In the genomic region with DNA sequence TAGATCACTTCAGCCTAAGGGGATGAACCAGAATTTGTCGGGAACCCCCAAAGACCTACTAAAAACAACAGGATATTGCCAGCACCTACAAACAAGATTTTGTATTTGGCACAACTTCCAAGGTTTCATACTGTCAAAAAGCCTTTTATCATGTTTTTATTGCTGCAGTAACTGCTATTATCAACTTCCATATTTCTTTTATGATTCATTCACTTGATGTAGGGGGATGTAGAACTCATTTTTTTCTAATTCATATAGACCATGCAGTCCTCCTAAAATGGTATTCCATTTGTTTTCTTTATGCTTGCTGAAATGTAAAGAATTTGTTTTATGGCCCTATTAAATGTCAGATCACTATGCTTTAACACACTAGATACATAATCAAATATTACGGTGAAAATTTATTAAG, we compare ENCODE assay signal across 26 cellular contexts. TPM values are rescaled to one million over a fixed set of nuclear protein-coding genes. Genes with fewer than 3 reads are reported as not detected.
DNase-seq lines count a peak whose midpoint lies in the region; ATAC-seq, FAIRE-seq and TF ChIP-seq lines count a peak whose summit lies in the region.
"Had no signal": no experiment of that assay in that cellular context is flagged by ENCODE, and none has a peak within 500 bp of the region (broad histone marks: within the 10 kb centered on the region; RNA-seq: fewer than 3 reads in every experiment).

No MANE protein-coding gene starts in this region.

- no peak overlapping the region for H2AFZ ChIP-seq in HCT116 (ENCODE audit: low read depth, low read length, poor library complexity, severe bottlenecking)
- H2AFZ ChIP-seq in PC-3 (ENCODE audit: low read length): no peak overlapping the region
- H2AFZ ChIP-seq in keratinocyte (ENCODE audit: control insufficient read depth, low read length): peak overlapping the region; percentile 83

- no peaks in the 10 kb centered on the region for H3K9me1 ChIP-seq in keratinocyte (ENCODE audit: control insufficient read depth, extremely low read depth, insufficient read depth, low read length)

- RAD21 ChIA-PET in HCT116 (lab: Charles Lee; ENCODE audit: low non-redundant PET in 1 of 2, low total read pairs in 2 of 2, uncharacterized antibody in 2 of 2, unreplicated experiment in 2 of 2): no interaction called here

- H3K9me3 ChIP-seq in A549 (no peaks in the 10 kb centered on the region), HCT116 (ENCODE audit: control insufficient read depth in 1 of 2, insufficient read depth in 1 of 2, low read depth in 1 of 2, low read length in 2 of 2) (no peaks in the 10 kb centered on the region), PC-3 (ENCODE audit: low read length) (no peaks in the 10 kb centered on the region), keratinocyte (ENCODE audit: control insufficient read depth, low read depth, low read length) (no peaks in the 10 kb centered on the region), adrenal gland (replicated peaks in 1 of 3) (no peaks in the 10 kb centered on the region)
- H3K9me3 ChIP-seq: MG63, Peyer's patch had no signal

- 33% methylated on average over 2 of the region's 2 CpGs for WGBS in A549 (ENCODE audit: missing lambda C conversion rate)
- WGBS in adrenal gland, 4 donors: 57 to 66% (median 64%) methylated on average over 2 of the region's 2 CpGs

- TF ChIP-seq CTCF in A549 (IDR thresholded peaks at IDR 0.05): no peak
- TF ChIP-seq CTCF in HCT116 (IDR thresholded peaks at IDR 0.05 in 2 of 3, conservative IDR thresholded peaks at IDR 0.05 in 1 of 3; ENCODE audit: borderline replicate concordance in 1 of 3, insufficient read depth in 1 of 3, low read depth in 2 of 3, low read length in 2 of 3): no peak
- TF ChIP-seq CTCF in PC-3 (conservative IDR thresholded peaks at IDR 0.05; ENCODE audit: low read depth, low read length): no peak
- TF ChIP-seq CTCF in keratinocyte (optimal IDR thresholded peaks at IDR 0.05 in 1 of 3, IDR thresholded peaks at IDR 0.05 in 1 of 3, conservative IDR thresholded peaks at IDR 0.05 in 1 of 3; ENCODE audit: extremely low read depth in 1 of 3, insufficient read depth in 2 of 3, low read length in 3 of 3): no peak
- no peak for TF ChIP-seq CTCF in adrenal gland (IDR thresholded peaks at IDR 0.05)

- no peak overlapping the region for H3K27ac ChIP-seq in A549
- peak overlapping the region; percentile 96; the same call in 1 of the 2 replicates for H3K27ac ChIP-seq in HCT116 (ENCODE audit: low read depth, low read length)
- H3K27ac ChIP-seq in PC-3 (ENCODE audit: low read length): no peak overlapping the region
- no peak overlapping the region for H3K27ac ChIP-seq in keratinocyte (ENCODE audit: control insufficient read depth, insufficient read depth, low read length)
- H3K27ac ChIP-seq in adrenal gland: no peak overlapping the region
- H3K27ac ChIP-seq: Peyer's patch had no signal

- 0 out of 4 replicates have a peak, but pooled peaks cover 0 to 2% of the 10 kb centered on the region in 2 experiments for H3K36me3 ChIP-seq in HCT116 (ENCODE audit: control insufficient read depth in 1 of 2, insufficient read depth in 2 of 2, low read length in 2 of 2)
- no peaks in the 10 kb centered on the region for H3K36me3 ChIP-seq in PC-3 (ENCODE audit: low read depth, low read length)
- no peaks in the 10 kb centered on the region for H3K36me3 ChIP-seq in keratinocyte (ENCODE audit: control insufficient read depth in 2 of 2, extremely low read depth in 1 of 2, insufficient read depth in 2 of 2, low read length in 2 of 2)
- H3K36me3 ChIP-seq in adrenal gland (replicated peaks in 1 of 2): no peaks in the 10 kb centered on the region
- H3K36me3 ChIP-seq: MG63, Peyer's patch had no signal

- H3K9ac ChIP-seq in HCT116 (ENCODE audit: low read length) (peak overlapping the region; percentile 59), PC-3 (ENCODE audit: low read length) (no peak overlapping the region), keratinocyte (ENCODE audit: control insufficient read depth, extremely low read depth, insufficient read depth, low read length) (no peak overlapping the region)

- no peak for TF ChIP-seq EP300 in A549 (IDR thresholded peaks at IDR 0.05)

- H3K4me2 ChIP-seq in A549: no peak overlapping the region
- peak overlapping the region; percentile 69 for H3K4me2 ChIP-seq in HCT116 (ENCODE audit: low read length)
- peak overlapping the region; percentile 16; the same call in 1 of the 2 replicates for H3K4me2 ChIP-seq in PC-3 (ENCODE audit: low read length)
- H3K4me2 ChIP-seq in keratinocyte (ENCODE audit: control insufficient read depth, extremely low read depth, insufficient read depth, low read depth, low read length): peak overlapping the region; percentile 60

- H3F3A ChIP-seq in PC-3 (ENCODE audit: low read length, unreplicated experiment): no peaks in the 10 kb centered on the region

- POLR2A ChIA-PET in A549 (lab: Yijun Ruan, JAX): no interaction called here
- POLR2A ChIA-PET in HCT116 (lab: Charles Lee): no interaction called here
- POLR2A ChIA-PET in PC-3 (lab: Charles Lee; ENCODE audit: unreplicated experiment): no interaction called here
- POLR2A ChIA-PET in activated CD4-positive, alpha-beta memory T cell treated with anti-CD3 and anti-CD28 coated beads for 36 hours (lab: Charles Lee): no interaction called here

- no peak overlapping the region for H3K27ac Mint-ChIP-seq in activated CD4-positive, alpha-beta memory T cell treated with anti-CD3 and anti-CD28 coated beads for 36 hours
- H3K27ac Mint-ChIP-seq: B cell, CD14-positive monocyte, IgD-negative memory B cell had no signal

- TF ChIP-seq POLR2A in A549 (IDR thresholded peaks at IDR 0.05; ENCODE audit: low read length) (no peak), HCT116 (IDR thresholded peaks at IDR 0.05; ENCODE audit: borderline replicate concordance, extremely low read depth, insufficient read depth, insufficient read length) (no peak), adrenal gland (IDR thresholded peaks at IDR 0.05) (no peak)

- FAIRE-seq in A549 (lab: Jason Lieb, UNC): peak; percentile 36
- no peak for FAIRE-seq in keratinocyte (lab: Jason Lieb, UNC)
- FAIRE-seq: GM12891 had no signal

- H3K4me1 Mint-ChIP-seq in activated CD4-positive, alpha-beta memory T cell treated with anti-CD3 and anti-CD28 coated beads for 36 hours (ENCODE audit: low read depth): no peaks in the 10 kb centered on the region
- H3K4me1 Mint-ChIP-seq: CD14-positive monocyte had no signal

- H3K4me3 Mint-ChIP-seq in activated CD4-positive, alpha-beta memory T cell treated with anti-CD3 and anti-CD28 coated beads for 36 hours: no peak overlapping the region
- H3K4me3 Mint-ChIP-seq: B cell, CD14-positive monocyte, IgD-negative memory B cell had no signal

- no peaks in the 10 kb centered on the region for H3K36me3 Mint-ChIP-seq in activated CD4-positive, alpha-beta memory T cell treated with anti-CD3 and anti-CD28 coated beads for 36 hours
- H3K36me3 Mint-ChIP-seq: CD14-positive monocyte had no signal

- DNase-seq in A549 (ENCODE audit: low read depth in 1 of 2, low spot score in 1 of 2) (no peak), HCT116 (ENCODE audit: low read depth, low spot score) (peak; percentile 91), PC-3 (peak; percentile 38), keratinocyte (ENCODE audit: low read depth, low spot score) (no peak), adrenal gland (no peak), foreskin melanocyte (no peak)
- DNase-seq in activated CD4-positive, alpha-beta memory T cell treated with anti-CD3 and anti-CD28 coated beads for 36 hours: no peak
- DNase-seq: DMS53; GOT3; HCEC 1CT; Karpas-422; MG63; NCI-H1417; NCI-H187; NCI-H2107; NCI-H2227 treated with DMSO at 0.1 percent for 48 hours; NCI-H510A treated with DMSO at 0.1 percent for 48 hours; NCI-H774; NK-92 treated with Interleukin-12 subunit alpha and Interleukin-12 subunit beta, amount 100 ng/mL, for 24 hours; Peyer's patch; T-helper 1 cell had no signal

- CTCF ChIA-PET in A549 (lab: Yijun Ruan, JAX): no interaction called here
- CTCF ChIA-PET in HCT116 (lab: Charles Lee): no interaction called here
- CTCF ChIA-PET in PC-3 (lab: Charles Lee): no interaction called here
- CTCF ChIA-PET in activated CD4-positive, alpha-beta memory T cell treated with anti-CD3 and anti-CD28 coated beads for 36 hours (lab: Charles Lee): no interaction called here

- BruUV-seq in HCT116 (replicated peaks; lab: Mats Ljungman, UMichigan): no TSS peak
- no TSS peak for BruUV-seq in PC-3 (replicated peaks; lab: Mats Ljungman, UMichigan)

- H4K20me1 ChIP-seq in HCT116 (ENCODE audit: insufficient read depth) (no peaks in the 10 kb centered on the region), PC-3 (ENCODE audit: low read length) (no peaks in the 10 kb centered on the region), keratinocyte (ENCODE audit: control insufficient read depth, extremely low read depth, insufficient read depth, low read length) (no peaks in the 10 kb centered on the region)

- no peaks in the 10 kb centered on the region for H3K4me1 ChIP-seq in A549
- peaks cover 66 to 88% of the 10 kb centered on the region in 2 experiments for H3K4me1 ChIP-seq in HCT116 (ENCODE audit: control insufficient read depth in 1 of 2, insufficient read depth in 2 of 2, low read length in 2 of 2)
- H3K4me1 ChIP-seq in PC-3 (ENCODE audit: insufficient read depth, low read length): peaks cover 37% of the 10 kb centered on the region
- H3K4me1 ChIP-seq in keratinocyte (ENCODE audit: control insufficient read depth, extremely low read depth, insufficient read depth, low read length): peaks cover 31% of the 10 kb centered on the region
- no peaks in the 10 kb centered on the region for H3K4me1 ChIP-seq in adrenal gland (replicated peaks in 1 of 2)
- H3K4me1 ChIP-seq: Peyer's patch had no signal

- H3K27me3 Mint-ChIP-seq in activated CD4-positive, alpha-beta memory T cell treated with anti-CD3 and anti-CD28 coated beads for 36 hours: peaks cover 7% of the 10 kb centered on the region
- H3K27me3 Mint-ChIP-seq: B cell, IgD-negative memory B cell had no signal

- dilution Hi-C loops in keratinocyte (cut with MboI; ENCODE audit: extremely low pct_ligation_motif_present, low sequenced_read_pairs): no loop called here

- no peak for ATAC-seq in A549
- ATAC-seq in HCT116: peak; percentile 19
- ATAC-seq in PC-3: peak; percentile 37

- no peaks in the 10 kb centered on the region for H3K9me2 ChIP-seq in HCT116 (ENCODE audit: insufficient read depth)
- H3K9me2 ChIP-seq in PC-3 (replicated peaks; ENCODE audit: low read length): no peaks in the 10 kb centered on the region

- intact Hi-C loops in HCT116 (cut with micrococcal nuclease) (loop anchor here (2.0 kb wide), 1 partner anchor 30 kb away; a partner anchor contains a TSS), PC-3 (cut with micrococcal nuclease) (no loop called here), adrenal gland (cut with DNase I) (no loop called here)
- intact Hi-C loops in activated CD4-positive, alpha-beta memory T cell treated with anti-CD3 and anti-CD28 coated beads for 36 hours (cut with micrococcal nuclease): no loop called here

- H3K79me2 ChIP-seq in HCT116 (ENCODE audit: insufficient read depth, low read length) (no peaks in the 10 kb centered on the region), PC-3 (ENCODE audit: low read length) (no peaks in the 10 kb centered on the region), keratinocyte (ENCODE audit: control insufficient read depth, insufficient read depth, low read length) (no peaks in the 10 kb centered on the region)

- H3K4me3 ChIP-seq in A549 (no peak overlapping the region), HCT116 (replicated peaks in 1 of 2; ENCODE audit: low read depth in 1 of 2, low read length in 2 of 2) (no peak overlapping the region; a peak in 1 of 4 replicates), PC-3 (ENCODE audit: low read length) (no peak overlapping the region), keratinocyte (ENCODE audit: control insufficient read depth in 2 of 3, extremely low read depth in 1 of 3, insufficient read depth in 2 of 3, low read depth in 1 of 3, low read length in 3 of 3) (no peak overlapping the region), adrenal gland (no peak overlapping the region)
- H3K4me3 ChIP-seq: MG63, Peyer's patch had no signal

- H3K9me3 Mint-ChIP-seq in activated CD4-positive, alpha-beta memory T cell treated with anti-CD3 and anti-CD28 coated beads for 36 hours: no peaks in the 10 kb centered on the region

- no peak for TF ChIP-seq RAD21 in A549 (conservative IDR thresholded peaks at IDR 0.05 in 1 of 2, IDR thresholded peaks at IDR 0.05 in 1 of 2)
- peak; percentile 38 for TF ChIP-seq RAD21 in HCT116 (IDR thresholded peaks at IDR 0.05; ENCODE audit: low read depth)

- H3K27me3 ChIP-seq in HCT116 (ENCODE audit: insufficient read depth, low read length): no peaks in the 10 kb centered on the region
- H3K27me3 ChIP-seq in PC-3 (ENCODE audit: low read length): no peaks in the 10 kb centered on the region
- no peaks in the 10 kb centered on the region for H3K27me3 ChIP-seq in keratinocyte (ENCODE audit: control insufficient read depth, extremely low read depth, insufficient read depth, low read length)
- H3K27me3 ChIP-seq in adrenal gland: no peaks in the 10 kb centered on the region
- H3K27me3 ChIP-seq: MG63, Peyer's patch had no signal

RNA-seq across cellular contexts. Expression of a gene that starts 30.0 kb away (rescaled TPM):
- polyA plus RNA-seq in A549 (2011; rRNA removed): not detected in 2 replicates
- not detected in 2 replicates for polyA plus RNA-seq in A549 (2012; cell fraction: cytosol; rRNA removed)
- not detected in 2 replicates for polyA plus RNA-seq in A549 (2012; cell fraction: nucleus; rRNA removed)
- polyA plus RNA-seq in A549 (2017; fragmentation: RNase III; extraction: RNeasy Plus Mini Kit Qiagen cat#74134 plus additional on column Dnase treatment): not detected in 3 replicates
- polyA minus RNA-seq in A549 (2011; rRNA and poly(A)+ RNA removed): not detected in 2 replicates
- total RNA-seq in HCT116 (2021; ENCODE audit: unreplicated experiment): 152 TPM
- polyA plus RNA-seq in HCT116 (2012): 89.8 and 100 TPM in 2 replicates
- total RNA-seq in PC-3 (2014; rRNA removed): not detected in 2 replicates
- polyA plus RNA-seq in keratinocyte: not detected in 3 replicates
- polyA plus RNA-seq in keratinocyte (2011; ENCODE audit: low read depth): not detected
- not detected in 2 replicates for polyA plus RNA-seq in keratinocyte (2011; cell fraction: cytosol; rRNA removed)
- not detected in 2 replicates for polyA plus RNA-seq in keratinocyte (2011; cell fraction: nucleus; rRNA removed)
- 0.13 TPM in 1 of 2 replicates, not detected in the other for polyA plus RNA-seq in keratinocyte (2012; ENCODE audit: low replicate concordance)
- polyA minus RNA-seq in keratinocyte: not detected in 3 replicates
- polyA minus RNA-seq in keratinocyte (2011; cell fraction: cytosol; rRNA and poly(A)+ RNA removed): not detected
- polyA minus RNA-seq in keratinocyte (2011; cell fraction: nucleus; rRNA and poly(A)+ RNA removed): not detected in 2 replicates
- under 1 TPM in 4 of 8 donors, not detected in 4; 0.07 to 0.19 (median 0.12) TPM for total RNA-seq in adrenal gland
- under 1 TPM; 0.07 to 0.16 (median 0.08) TPM for polyA plus RNA-seq in adrenal gland
- total RNA-seq in activated CD4-positive, alpha-beta memory T cell treated with anti-CD3 and anti-CD28 coated beads for 36 hours: not detected
- total RNA-seq: G401, Peyer's patch had no signal
- polyA plus RNA-seq: CD14-positive monocyte had no signal

Comparison
In these comparisons a context has a peak if more than half of its experiments do, and no peak if none do; other contexts are left out.
1. ATAC-seq: peak in HCT116 (single experiment) and PC-3 (single experiment); none in A549 (0 of 2).
2. DNase-seq: peak in HCT116 (single experiment) and PC-3 (single experiment); none in A549 (0 of 2), keratinocyte (single experiment), adrenal gland (0 of 7), foreskin melanocyte (single experiment) and activated CD4-positive, alpha-beta memory T cell treated with anti-CD3 and anti-CD28 coated beads for 36 hours (single experiment).
3. RNA of a gene that starts 30.0 kb away (total RNA-seq): 152 TPM in HCT116 (single experiment); 0.07 to 0.19 TPM in adrenal gland, not detected in activated CD4-positive, alpha-beta memory T cell treated with anti-CD3 and anti-CD28 coated beads for 36 hours and not detected in PC-3; every median in the first group is over 100 times any median in the second.